16 cellular contexts compared by ENCODE assay signal in the genomic region with DNA sequence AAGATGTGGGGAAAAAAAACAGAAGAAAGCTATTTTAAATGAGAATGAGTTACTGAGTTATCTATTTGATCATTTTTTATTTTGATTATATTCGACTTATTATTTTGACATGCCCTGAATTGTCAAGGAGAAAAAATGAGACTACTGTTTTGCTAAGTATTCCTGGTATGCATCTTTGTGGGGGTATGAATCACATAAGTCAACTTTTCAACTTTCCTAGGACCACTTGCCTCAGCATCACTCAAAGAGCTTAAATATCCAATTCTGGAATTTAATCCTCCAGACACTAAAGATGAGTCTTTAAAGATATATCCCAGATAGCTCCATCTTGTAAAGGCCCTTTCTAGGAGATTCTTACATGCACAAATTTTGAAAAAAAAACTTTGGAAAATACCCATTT. TPM values are rescaled to one million over a fixed set of nuclear protein-coding genes. Genes with fewer than 3 reads are reported as not detected.
A peak's percentile ranks its signal among the peaks of the same experiment; 100 is the strongest.
DNase-seq lines count a peak whose midpoint lies in the region; ATAC-seq and TF ChIP-seq lines count a peak whose summit lies in the region.
"Had no signal": no experiment of that assay in that cellular context is flagged by ENCODE, and none has a peak within 500 bp of the region (broad histone marks: within the 10 kb centered on the region; RNA-seq: fewer than 3 reads in every experiment).

No MANE protein-coding gene starts in this region.

- H4K20me1 ChIP-seq in osteoblast (ENCODE audit: insufficient read depth, low read length), result no peaks in the 10 kb centered on the region
- no peaks in the 10 kb centered on the region for H4K20me1 ChIP-seq in PC-9 (ENCODE audit: insufficient read depth)
- H4K20me1 ChIP-seq: BLaER1 had no signal

- BruUV-seq in PC-9 (replicated peaks; lab: Mats Ljungman, UMichigan), result no TSS peak

- H3K4me3 ChIP-seq in osteoblast (ENCODE audit: insufficient read depth, low read length), result no peak overlapping the region
- no peak overlapping the region for H3K4me3 ChIP-seq in PC-9
- H3K4me3 ChIP-seq: BLaER1, GM12878, GM23248 had no signal

- POLR2A ChIA-PET in PC-9 (lab: Charles Lee; ENCODE audit: unreplicated experiment), result no interaction called here

- H3K9me2 ChIP-seq in PC-9 (ENCODE audit: insufficient read depth), result no peaks in the 10 kb centered on the region

- H3K27ac ChIP-seq in osteoblast (ENCODE audit: low read depth, low read length) (no peak overlapping the region), PC-9 (no peak overlapping the region)
- H3K27ac ChIP-seq: BLaER1, C4-2B, GM23248 had no signal

- H2AFZ ChIP-seq in osteoblast (ENCODE audit: low read length), result no peak overlapping the region
- no peak overlapping the region for H2AFZ ChIP-seq in PC-9
- H2AFZ ChIP-seq: GM23248 had no signal

- CTCF ChIA-PET in PC-9 (lab: Charles Lee), result no interaction called here

- H3K79me2 ChIP-seq in osteoblast (ENCODE audit: insufficient read depth, low read length) (no peaks in the 10 kb centered on the region), PC-9 (ENCODE audit: low read depth) (no peaks in the 10 kb centered on the region)

- H3K4me1 ChIP-seq in osteoblast (ENCODE audit: insufficient read depth, low read length) (no peaks in the 10 kb centered on the region), PC-9 (replicated peaks; ENCODE audit: insufficient read depth) (no peaks in the 10 kb centered on the region)
- H3K4me1 ChIP-seq: BLaER1 had no signal

- ATAC-seq in SK-N-SH treated with all-trans-retinoic acid at 6 μM for 48 hours, result peak; percentile 37; the same call in 2 of the 3 replicates
- ATAC-seq: CD8-positive, alpha-beta T cell; GM12878; HCT116 had no signal

- H3K36me3 ChIP-seq in osteoblast (ENCODE audit: insufficient read depth, low read length) (no peaks in the 10 kb centered on the region), PC-9 (ENCODE audit: low read depth) (no peaks in the 10 kb centered on the region)
- H3K36me3 ChIP-seq: BLaER1 had no signal

- H3K9me3 ChIP-seq in osteoblast (ENCODE audit: low read depth, low read length) (no peaks in the 10 kb centered on the region), PC-9 (ENCODE audit: insufficient read depth, low read depth) (0 out of 2 replicates have a peak, but pooled peaks cover 3% of the 10 kb centered on the region)
- H3K9me3 ChIP-seq: BLaER1, Caco-2 had no signal

- H3K4me2 ChIP-seq in osteoblast (ENCODE audit: insufficient read depth, low read length) (no peak overlapping the region), PC-9 (no peak overlapping the region)
- H3K4me2 ChIP-seq: BLaER1 had no signal

- no peaks in the 10 kb centered on the region for H3K27me3 ChIP-seq in osteoblast (ENCODE audit: insufficient read depth, low read length)
- peaks cover 69% of the 10 kb centered on the region for H3K27me3 ChIP-seq in PC-9 (ENCODE audit: insufficient read depth, low read depth)
- H3K27me3 ChIP-seq: BLaER1 had no signal

- H3F3A ChIP-seq in PC-9 (ENCODE audit: insufficient read depth, low read depth), result no peaks in the 10 kb centered on the region

- DNase-seq in EL (peak; percentile 41), osteoblast (ENCODE audit: insufficient read length, low spot score, missing footprints) (peak; percentile 10), HPDE6-E6E7 (ENCODE audit: extremely low spot score) (no peak), PC-9 (no peak), NCI-H82 treated with DMSO at 0.1 percent for 48 hours (lab: John Stamatoyannopoulos, UW; ENCODE audit: unreplicated experiment) (no peak)
- DNase-seq: Caco-2; CD4-positive, CD25-positive, alpha-beta regulatory T cell; CD8-positive, alpha-beta T cell; DMS153; GM23248; H7 had no signal

- intact Hi-C loops in PC-9 (cut with micrococcal nuclease; ENCODE audit: unreplicated experiment), result no loop called here

- no peak for TF ChIP-seq CTCF in osteoblast (IDR thresholded peaks at IDR 0.05; ENCODE audit: extremely low read depth, low read depth, low read length)
- TF ChIP-seq CTCF in PC-9 (conservative IDR thresholded peaks at IDR 0.05), result no peak

TF ChIP-seq in SK-N-SH treated with all-trans-retinoic acid at 6 μM for 48 hours, 23 proteins besides CTCF, POLR2A, EP300 and RAD21:
- TF ChIP-seq ISL1 (CRISPR knock-in tag; IDR thresholded peaks at IDR 0.05), result peak; percentile 85
- TF ChIP-seq ZNF70 (CRISPR knock-in tag; IDR thresholded peaks at IDR 0.05), result peak; percentile 52; the same call in 1 of the 2 replicates
- TF ChIP-seq PPARA (CRISPR knock-in tag; IDR thresholded peaks at IDR 0.05; ENCODE audit: borderline replicate concordance), result no peak

RNA-seq across cellular contexts. Expression of gene SPDL1, which starts 17.4 kb away (rescaled TPM):
- total RNA-seq in osteoblast (10.9 and 14.7 TPM in 2 replicates), PC-9 (2021) (30.5 and 39.2 TPM in 2 replicates)

Comparison
In these comparisons a context has a peak if more than half of its experiments do, and no peak if none do; other contexts are left out.
1. DNase-seq: peak in EL (single experiment) and osteoblast (single experiment); none in HPDE6-E6E7 (single experiment), PC-9 (0 of 2) and NCI-H82 treated with DMSO at 0.1 percent for 48 hours (single experiment).